In genomic region chr1:2255047-2255419, GRCh38 we compare ENCODE assay signal across 1 cellular context.
TF ChIP-seq lines count a peak whose summit lies in the region.

No MANE protein-coding gene starts in this region.

TF ChIP-seq in SK-N-SH treated with all-trans-retinoic acid at 6 μM for 48 hours, 23 proteins besides CTCF, POLR2A, EP300 and RAD21 (continued from another document):
- TF ChIP-seq TSHZ2 (CRISPR knock-in tag; IDR thresholded peaks at IDR 0.05) (no peak), GLIS3 (CRISPR knock-in tag; IDR thresholded peaks at IDR 0.05) (no peak), BACH2 (CRISPR knock-in tag; IDR thresholded peaks at IDR 0.05; ENCODE audit: borderline replicate concordance) (no peak), ESRRG (CRISPR knock-in tag; IDR thresholded peaks at IDR 0.05) (no peak), OSR1 (CRISPR knock-in tag; IDR thresholded peaks at IDR 0.05) (no peak), ZNF70 (CRISPR knock-in tag; IDR thresholded peaks at IDR 0.05) (no peak)
TF ChIP-seq in SK-N-SH treated with all-trans-retinoic acid at 6 μM for 48 hours: peak in this region for 0.
